1 cellular context compared by ENCODE assay signal in genomic region chr5:36153727-36154126, GRCh38.
A peak's percentile ranks its signal among the peaks of the same experiment; 100 is the strongest.
TF ChIP-seq lines count a peak whose summit lies in the region.

No MANE protein-coding gene starts in this region.

TF ChIP-seq in HepG2, 621 proteins besides CTCF, POLR2A, EP300 and RAD21 (continued from another document and continues in another):
- 0 out of 2 replicates have a peak, but pooled peaks have one; percentile 26 for TF ChIP-seq KDM6A (CRISPR knock-in tag; IDR thresholded peaks at IDR 0.05; ENCODE audit: low read depth)
- TF ChIP-seq ZBTB10 (CRISPR knock-in tag; IDR thresholded peaks at IDR 0.05; ENCODE audit: borderline replicate concordance) = no peak
- peak; percentile 91 for TF ChIP-seq RERE (CRISPR knock-in tag; IDR thresholded peaks at IDR 0.05; ENCODE audit: low read depth)
- TF ChIP-seq ZBTB14 (CRISPR knock-in tag; IDR thresholded peaks at IDR 0.05) = no peak
- peak; percentile 67; the same call in 1 of the 2 replicates for TF ChIP-seq HMG20B (CRISPR knock-in tag; conservative IDR thresholded peaks at IDR 0.05)
- peak; percentile 53; the same call in 1 of the 2 replicates for TF ChIP-seq KAT8 (CRISPR knock-in tag; IDR thresholded peaks at IDR 0.05)
- 0 out of 2 replicates have a peak, but pooled peaks have one; percentile 25 for TF ChIP-seq YEATS2 (CRISPR knock-in tag; IDR thresholded peaks at IDR 0.05; ENCODE audit: borderline replicate concordance)
- TF ChIP-seq ZEB1 (IDR thresholded peaks at IDR 0.05; ENCODE audit: insufficient replicate concordance, low read depth) = no peak
- TF ChIP-seq TAF1 (CRISPR knock-in tag; IDR thresholded peaks at IDR 0.05) = no peak
- no peak for TF ChIP-seq DDIT3 (CRISPR knock-in tag; IDR thresholded peaks at IDR 0.05)
- TF ChIP-seq PHF21A (CRISPR knock-in tag; IDR thresholded peaks at IDR 0.05) = peak; percentile 71; the same call in 1 of the 2 replicates
- TF ChIP-seq EHMT2 (IDR thresholded peaks at IDR 0.05; ENCODE audit: borderline replicate concordance, low read depth, low read length) = no peak
- TF ChIP-seq ZNF660 (CRISPR knock-in tag; IDR thresholded peaks at IDR 0.05; ENCODE audit: borderline replicate concordance, low read depth) = no peak
- no peak for TF ChIP-seq POLR2G (IDR thresholded peaks at IDR 0.05; ENCODE audit: low read depth, low read length)
- TF ChIP-seq AKNA (CRISPR knock-in tag; IDR thresholded peaks at IDR 0.05; ENCODE audit: borderline replicate concordance) = no peak
- no peak for TF ChIP-seq ZNF784 (CRISPR knock-in tag; IDR thresholded peaks at IDR 0.05; ENCODE audit: borderline replicate concordance)
- TF ChIP-seq ZBED4 (CRISPR knock-in tag; IDR thresholded peaks at IDR 0.05; ENCODE audit: borderline replicate concordance) = no peak; the same call in 1 of the 2 replicates
- no peak for TF ChIP-seq NFE2L2 (IDR thresholded peaks at IDR 0.05; ENCODE audit: low read length)
- TF ChIP-seq HMGXB3 (CRISPR knock-in tag; IDR thresholded peaks at IDR 0.05; ENCODE audit: borderline replicate concordance) = peak; percentile 69; the same call in 1 of the 2 replicates
- TF ChIP-seq PTBP1 (IDR thresholded peaks at IDR 0.05; ENCODE audit: low read depth, low read length, poor library complexity, severe bottlenecking) = no peak
- TF ChIP-seq THRA (CRISPR knock-in tag; IDR thresholded peaks at IDR 0.05; ENCODE audit: borderline replicate concordance) = peak; percentile 50
